ENCODE assay signal across 8 cellular contexts in the genomic region with DNA sequence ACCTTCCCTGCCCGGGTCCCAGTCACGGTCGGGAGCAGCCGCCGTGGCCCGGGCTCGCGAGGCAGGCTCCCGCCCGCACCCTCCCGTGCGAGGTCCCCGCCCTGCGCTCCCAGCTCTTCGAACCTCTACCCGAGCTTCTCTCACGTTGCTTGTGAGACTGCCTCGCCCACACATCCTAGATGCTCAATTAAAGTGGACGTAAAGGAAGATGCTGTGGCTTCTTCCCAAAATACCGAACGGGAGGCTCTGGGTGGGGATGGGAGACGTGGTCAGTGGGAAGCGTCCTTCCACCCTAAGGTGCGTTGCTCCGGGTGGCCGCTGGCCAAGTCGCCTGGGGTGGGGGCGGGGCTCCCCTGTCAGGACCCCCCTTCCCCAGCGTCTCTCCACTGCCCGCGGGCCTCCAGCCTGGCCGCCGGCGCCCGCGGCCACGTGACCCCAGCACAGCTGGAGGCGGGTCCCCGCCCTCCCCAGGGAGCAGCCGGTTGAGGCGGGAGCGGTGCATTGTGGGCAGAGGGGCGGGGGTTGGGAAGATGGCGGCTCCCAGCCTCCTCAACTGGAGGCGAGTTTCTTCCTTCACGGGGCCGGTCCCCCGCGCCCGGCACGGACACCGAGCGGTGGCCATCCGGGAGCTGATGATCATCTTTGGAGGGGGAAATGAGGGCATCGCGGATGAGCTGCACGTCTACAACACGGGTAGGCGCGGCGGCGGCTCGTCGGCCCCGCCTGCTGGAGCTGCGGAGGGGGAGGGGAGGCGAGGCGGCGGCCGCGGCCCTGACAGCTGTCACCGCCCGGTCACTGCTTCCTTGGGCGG.
DNase-seq lines count a peak whose midpoint lies in the region; ATAC-seq lines count a peak whose summit lies in the region.

A gene (plus strand): TSS at position 501 of the 811 bp plus-strand sequence. CDS start 30 bp downstream, at position 531.

- DNase-seq in AG08396 (ENCODE audit: low spot score) (peak; percentile 99), NCI-H2227 treated with DMSO at 0.1 percent for 48 hours (lab: John Stamatoyannopoulos, UW) (peak; percentile 84), cerebellar cortex (ENCODE audit: low spot score) (peak; percentile 64), kidney glomerular epithelial cell (lab: John Stamatoyannopoulos, UW) (peak; percentile 63)
- peak; percentile 76 for DNase-seq in activated CD4-positive, CD25-positive, alpha-beta regulatory T cell treated with anti-CD3 and anti-CD28 coated beads, Interleukin-2, amount 50 U/mL, for 16 hours (ENCODE audit: low read depth, low spot score)
- DNase-seq in stimulated activated CD4-positive, alpha-beta T cell treated with anti-CD3 and anti-CD28 coated beads, Interleukin-15, amount 100 ng/mL, for 48 hours (ENCODE audit: low read depth in 2 of 2): peak; percentile 73 to 91

- ATAC-seq in GM18909 (IDR thresholded peaks at IDR 0.05; ENCODE audit: poor library complexity, unreplicated experiment) (peak; percentile 92), HG03159 (IDR thresholded peaks at IDR 0.05; ENCODE audit: unreplicated experiment) (peak; percentile 89)

Comparison
In these comparisons a context has a peak if more than half of its experiments do, and no peak if none do; other contexts are left out.
1. Peak in every context shown above with its lines: DNase-seq and ATAC-seq.